ENCODE assay signal across 35 cellular contexts in the genomic region with DNA sequence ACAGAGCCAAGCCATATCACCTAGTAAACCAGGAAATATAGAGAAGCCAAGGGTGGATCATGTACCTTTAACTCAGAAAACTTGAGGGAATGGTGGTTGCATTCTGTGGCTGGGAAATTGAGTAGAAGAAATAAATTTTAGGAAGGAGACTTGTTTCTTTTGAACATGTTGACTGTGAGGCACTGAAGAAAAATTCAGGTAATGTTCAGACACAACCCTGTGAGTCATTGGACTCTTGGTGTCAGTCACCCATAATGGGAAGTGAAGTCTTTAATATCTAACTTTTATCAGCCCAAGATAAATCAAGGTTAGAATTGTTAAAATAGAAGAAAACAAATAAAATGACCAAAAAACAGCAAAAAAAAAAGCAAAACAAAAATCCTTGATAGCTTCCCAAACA.
DNase-seq lines count a peak whose midpoint lies in the region; ATAC-seq, FAIRE-seq and TF ChIP-seq lines count a peak whose summit lies in the region.
"Had no signal": no experiment of that assay in that cellular context is flagged by ENCODE, and none has a peak within 500 bp of the region (broad histone marks: within the 10 kb centered on the region; RNA-seq: fewer than 3 reads in every experiment).

No MANE protein-coding gene starts in this region.

- intact Hi-C loops in kidney (cut with DNase I): no loop called here

- no peak overlapping the region for H3K18ac ChIP-seq in trophoblast cell (ENCODE audit: low read length)

- no peak overlapping the region for H4K12ac ChIP-seq in trophoblast cell (ENCODE audit: low read depth, low read length)

- DNase-seq in HCEC 1CT (peak; percentile 53), RWPE1 (ENCODE audit: low spot score) (peak; percentile 54), epithelial cell of esophagus (ENCODE audit: low read depth) (peak; percentile 80), trophoblast cell (peak; percentile 23 to 71), NOMO-1 (lab: John Stamatoyannopoulos, UW; ENCODE audit: unreplicated experiment in 2 of 2) (no peak), kidney (no peak), T-helper 9 cell (no peak)
- DNase-seq: activated CD4-positive, alpha-beta T cell treated with anti-CD3 and anti-CD28 coated beads, Interleukin-2, amount 10 ng/mL, durations not matched to agents 24 days and 14 days; activated CD8-positive, alpha-beta memory T cell treated with anti-CD3 and anti-CD28 coated beads for 24 hours; activated naive CD4-positive, alpha-beta T cell treated with anti-CD3 and anti-CD28 coated beads, Interleukin-2, amount 50 U/mL, for 16 hours; activated T-cell treated with anti-CD3 and anti-CD28 coated beads for 4 hours; amygdala; caudate nucleus; cortex of kidney; DMS79; effector memory CD4-positive, alpha-beta T cell; GF-D8; Karpas-422; left cardiac atrium; mucosa of descending colon; MV-4-11; natural killer cell; NCI-H1436; NCI-H345; occipital lobe; psoas muscle; RPMI8226; WERI-Rb-1 had no signal

- H4K8ac ChIP-seq in trophoblast cell (ENCODE audit: low read depth, low read length): no peak overlapping the region

- H4K91ac ChIP-seq in trophoblast cell (ENCODE audit: low read depth, low read length): no peak overlapping the region

- POLR2A ChIA-PET in RWPE1 (lab: Yijun Ruan, JAX; ENCODE audit: low non-redundant PET): no interaction called here

- FAIRE-seq in kidney (lab: Jason Lieb, UNC): no peak
- FAIRE-seq: frontal cortex, H1 had no signal

- H2BK5ac ChIP-seq in trophoblast cell (ENCODE audit: low read depth, low read length, poor library complexity): no peak overlapping the region

- no peak overlapping the region for H2BK120ac ChIP-seq in trophoblast cell (ENCODE audit: insufficient read depth, low read length, poor library complexity)

- no peak overlapping the region for H2AK5ac ChIP-seq in trophoblast cell (ENCODE audit: low read length)

- no peak overlapping the region for H3K4ac ChIP-seq in trophoblast cell (ENCODE audit: low read depth, low read length)

- no peak overlapping the region for H3K27ac ChIP-seq in RWPE1
- no peak overlapping the region for H3K27ac ChIP-seq in trophoblast cell (ENCODE audit: low read depth, low read length)
- no peak overlapping the region for H3K27ac ChIP-seq in kidney (ENCODE audit: low read depth in 2 of 2, low read length in 2 of 2)
- H3K27ac ChIP-seq: BLaER1, esophagus muscularis mucosa, psoas muscle, tibial nerve, WERI-Rb-1 had no signal

- TF ChIP-seq CTCF in RWPE1 (conservative IDR thresholded peaks at IDR 0.05; ENCODE audit: low read depth) (no peak), epithelial cell of esophagus (IDR thresholded peaks at IDR 0.05; ENCODE audit: insufficient read depth, low read depth, low read length, missing control alignments) (no peak), kidney (IDR thresholded peaks at IDR 0.05; ENCODE audit: borderline replicate concordance, extremely low read depth, insufficient read depth) (no peak)

- no peaks in the 10 kb centered on the region for H3K79me1 ChIP-seq in trophoblast cell (ENCODE audit: low read length)

- H3K9ac ChIP-seq in trophoblast cell (ENCODE audit: low read length) (no peak overlapping the region), kidney (ENCODE audit: low read length in 2 of 2) (no peak overlapping the region)
- H3K9ac ChIP-seq: BLaER1 had no signal

- H3K4me3 ChIP-seq in epithelial cell of esophagus (ENCODE audit: low read length) (no peak overlapping the region), trophoblast cell (ENCODE audit: low read depth, low read length) (no peak overlapping the region), kidney (ENCODE audit: low read length in 2 of 2) (no peak overlapping the region)
- H3K4me3 ChIP-seq: BLaER1, esophagus muscularis mucosa, mucosa of descending colon, psoas muscle, tibial nerve had no signal

- H3K9me3 ChIP-seq in trophoblast cell (ENCODE audit: insufficient read depth, low read depth, low read length): peaks cover 7% of the 10 kb centered on the region
- no peaks in the 10 kb centered on the region for H3K9me3 ChIP-seq in kidney (ENCODE audit: control insufficient read depth in 1 of 2, low read length in 2 of 2)
- H3K9me3 ChIP-seq: esophagus muscularis mucosa, psoas muscle, tibial nerve had no signal

- H3K14ac ChIP-seq in trophoblast cell (ENCODE audit: low read length): no peak overlapping the region

- H3K36me3 ChIP-seq in trophoblast cell (ENCODE audit: control insufficient read depth in 1 of 2, insufficient read depth in 2 of 2, low read length in 2 of 2) (no peaks in the 10 kb centered on the region), kidney (ENCODE audit: control insufficient read depth in 1 of 2, insufficient read depth in 2 of 2, low read length in 2 of 2) (no peaks in the 10 kb centered on the region)
- H3K36me3 ChIP-seq: BLaER1, esophagus muscularis mucosa, tibial nerve, WERI-Rb-1 had no signal

- no peaks in the 10 kb centered on the region for H3K79me2 ChIP-seq in trophoblast cell (ENCODE audit: control insufficient read depth, insufficient read depth, low read length, poor library complexity)

- no peak for TF ChIP-seq POLR2A in GM18505 (IDR thresholded peaks at IDR 0.05; ENCODE audit: borderline replicate concordance, extremely low read depth, insufficient read depth, insufficient read length)

- no peaks in the 10 kb centered on the region for H3K4me1 ChIP-seq in trophoblast cell (ENCODE audit: control insufficient read depth in 1 of 2, insufficient read depth in 2 of 2, low read length in 2 of 2)
- H3K4me1 ChIP-seq in kidney (ENCODE audit: control insufficient read depth in 1 of 2, insufficient read depth in 1 of 2, low read depth in 1 of 2, low read length in 2 of 2): no peaks in the 10 kb centered on the region
- H3K4me1 ChIP-seq: BLaER1, esophagus muscularis mucosa, psoas muscle had no signal

- H3K27me3 ChIP-seq in trophoblast cell (ENCODE audit: insufficient read depth, low read length): no peaks in the 10 kb centered on the region
- H3K27me3 ChIP-seq: BLaER1, esophagus muscularis mucosa, tibial nerve had no signal

- no peak overlapping the region for H3K4me2 ChIP-seq in trophoblast cell (ENCODE audit: low read length)
- H3K4me2 ChIP-seq: BLaER1 had no signal

- H2AFZ ChIP-seq in trophoblast cell (ENCODE audit: insufficient read depth, low read length, poor library complexity): no peak overlapping the region

- H3K23ac ChIP-seq in trophoblast cell (ENCODE audit: low read length): no peak overlapping the region

- no peak overlapping the region for H2BK12ac ChIP-seq in trophoblast cell (ENCODE audit: low read length)

- ATAC-seq in GM18505 (IDR thresholded peaks at IDR 0.05; ENCODE audit: unreplicated experiment): no peak
- ATAC-seq: left cardiac atrium; mucosa of descending colon; natural killer cell; psoas muscle; stimulated activated effector memory CD8-positive, alpha-beta T cell treated with anti-CD3 and anti-CD28 coated beads, Interleukin-12 subunit alpha, Interleukin-12 subunit beta, amount 100 ng/mL, for 72 hours had no signal

- CTCF ChIA-PET in RWPE1 (lab: Yijun Ruan, JAX): no interaction called here

Comparison
In these comparisons a context has a peak if more than half of its experiments do, and no peak if none do; other contexts are left out.
1. DNase-seq: peak in HCEC 1CT (single experiment), RWPE1 (single experiment), epithelial cell of esophagus (single experiment) and trophoblast cell (2 of 2); none in NOMO-1 (0 of 2), kidney (single experiment) and T-helper 9 cell (single experiment).